Comparison of ENCODE assay signal across 8 cellular contexts in the genomic region with DNA sequence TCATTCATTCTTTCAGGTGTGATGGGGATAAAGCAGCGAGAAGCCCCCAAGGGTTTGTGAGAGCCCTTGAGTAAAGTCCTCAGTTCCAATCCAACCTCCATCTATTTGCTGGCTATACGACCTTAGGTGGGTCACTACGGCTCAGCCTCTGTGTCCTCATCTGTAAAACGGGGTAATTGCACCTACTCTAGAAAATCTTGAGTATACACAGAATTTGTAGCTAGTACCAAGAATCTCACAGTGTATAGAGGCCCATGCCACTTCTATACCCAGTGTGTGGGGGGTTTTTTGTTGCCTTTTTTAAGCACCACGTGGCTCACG. TPM values are rescaled to one million over a fixed set of nuclear protein-coding genes. Genes with fewer than 3 reads are reported as not detected.
DNase-seq lines count a peak whose midpoint lies in the region; ATAC-seq and TF ChIP-seq lines count a peak whose summit lies in the region.

No MANE protein-coding gene starts in this region.

- peak overlapping the region; percentile 80 for H3K9ac ChIP-seq in OCI-LY3 (ENCODE audit: low read length)
- peak overlapping the region; percentile 87 for H3K9ac ChIP-seq in skeletal muscle satellite cell (ENCODE audit: low read depth, low read length)

- peaks cover 16% of the 10 kb centered on the region for H3K36me3 ChIP-seq in OCI-LY3 (replicated peaks; ENCODE audit: low read depth, low read length)
- H3K36me3 ChIP-seq in esophagus squamous epithelium, result peaks cover 0 to 4% (median 3%) of the 10 kb centered on the region in 3 donors
- H3K36me3 ChIP-seq in skeletal muscle satellite cell (ENCODE audit: insufficient read depth, low read length), result peaks cover 1% of the 10 kb centered on the region
- H3K36me3 ChIP-seq in adrenal gland (replicated peaks in 1 of 2), result no peaks in the 10 kb centered on the region

- TF ChIP-seq CTCF in OCI-LY3 (IDR thresholded peaks at IDR 0.05; ENCODE audit: low read depth, low read length), result no peak
- no peak for TF ChIP-seq CTCF in esophagus squamous epithelium (IDR thresholded peaks at IDR 0.05)
- no peak for TF ChIP-seq CTCF in adrenal gland (IDR thresholded peaks at IDR 0.05)

- H2AFZ ChIP-seq in OCI-LY3 (ENCODE audit: low read depth, low read length), result peak overlapping the region; percentile 85

- H3K27me3 ChIP-seq in OCI-LY3 (ENCODE audit: low read depth, low read length) (no peaks in the 10 kb centered on the region), esophagus squamous epithelium (no peaks in the 10 kb centered on the region), skeletal muscle satellite cell (ENCODE audit: control insufficient read depth, insufficient read depth, low read length) (no peaks in the 10 kb centered on the region), adrenal gland (no peaks in the 10 kb centered on the region)

- ATAC-seq in GM19467 (IDR thresholded peaks at IDR 0.05; ENCODE audit: unreplicated experiment), result peak; percentile 14

- intact Hi-C loops in esophagus squamous epithelium (cut with DNase I), result no loop called here
- intact Hi-C loops in adrenal gland (cut with DNase I), result no loop called here

- peaks cover 22% of the 10 kb centered on the region for H3K4me1 ChIP-seq in OCI-LY3 (ENCODE audit: low read length)
- peaks cover 16 to 44% (median 17%) of the 10 kb centered on the region in 3 donors for H3K4me1 ChIP-seq in esophagus squamous epithelium
- H3K4me1 ChIP-seq in skeletal muscle satellite cell (ENCODE audit: control insufficient read depth, insufficient read depth, low read length), result peaks cover 25% of the 10 kb centered on the region
- H3K4me1 ChIP-seq in adrenal gland (replicated peaks in 1 of 2), result peaks cover 0 to 10% of the 10 kb centered on the region in 2 donors

- TF ChIP-seq POLR2A in esophagus squamous epithelium (IDR thresholded peaks at IDR 0.05), result no peak
- TF ChIP-seq POLR2A in adrenal gland (IDR thresholded peaks at IDR 0.05), result no peak

- H3K27ac ChIP-seq in OCI-LY3 (ENCODE audit: low read length) (peak overlapping the region; percentile 55), esophagus squamous epithelium (peak overlapping the region; percentile 84 to 92 (median 90)), adrenal gland (peak overlapping the region in 2 of 5 donors; percentile 66 to 90)

- DNase-seq in esophagus squamous epithelium (lab: John Stamatoyannopoulos, UW) (no peak), hepatic stellate cell (ENCODE audit: low spot score) (no peak), adrenal gland (no peak)
- no peak for DNase-seq in stimulated activated CD8-positive, alpha-beta memory T cell treated with anti-CD3 and anti-CD28 coated beads, Interleukin-4, amount 100 ng/mL, for 48 hours
- DNase-seq in activated CD8-positive, alpha-beta memory T cell treated with anti-CD3 and anti-CD28 coated beads, Interleukin-2, amount 50 U/mL, for 4 hours, result no peak

- H3K4me2 ChIP-seq in OCI-LY3 (ENCODE audit: low read length), result peak overlapping the region; percentile 91
- peak overlapping the region; percentile 81 for H3K4me2 ChIP-seq in skeletal muscle satellite cell (ENCODE audit: low read length)

- no peaks in the 10 kb centered on the region for H3K9me3 ChIP-seq in OCI-LY3 (ENCODE audit: insufficient read depth, low read length)
- no peaks in the 10 kb centered on the region for H3K9me3 ChIP-seq in esophagus squamous epithelium
- no peaks in the 10 kb centered on the region for H3K9me3 ChIP-seq in skeletal muscle satellite cell (replicated peaks; ENCODE audit: low read length)
- H3K9me3 ChIP-seq in adrenal gland (replicated peaks in 1 of 3), result no peaks in the 10 kb centered on the region

- H3K79me2 ChIP-seq in OCI-LY3 (ENCODE audit: low read length), result peaks cover 49% of the 10 kb centered on the region

- H4K20me1 ChIP-seq in OCI-LY3 (ENCODE audit: insufficient read depth, low read length), result peaks cover 16% of the 10 kb centered on the region

- H3K4me3 ChIP-seq in OCI-LY3 (ENCODE audit: low read length), result peak overlapping the region; percentile 81
- peak overlapping the region; percentile 64 to 93 (median 86) for H3K4me3 ChIP-seq in esophagus squamous epithelium
- peak overlapping the region; percentile 92 for H3K4me3 ChIP-seq in skeletal muscle satellite cell (ENCODE audit: low read length)
- peak overlapping the region in 2 of 4 donors; percentile 81 to 95 for H3K4me3 ChIP-seq in adrenal gland

- 10 to 25% methylated on average over 4 to 6 of the region's 6 CpGs for WGBS in esophagus squamous epithelium, 2 donors
- WGBS in adrenal gland, 4 donors, result 23 to 26% (median 23%) methylated on average over 6 of the region's 6 CpGs

RNA-seq across cellular contexts. Expression of gene DNMT1, which starts 0.4 kb away (rescaled TPM):
- total RNA-seq in esophagus squamous epithelium (10 to 100 TPM; 29.5 to 80.6 (median 48.4) TPM), adrenal gland (10 to 100 TPM; 23.6 to 48.2 (median 35.2) TPM)
- 69.7 and 71.2 TPM in 2 replicates for total RNA-seq in skeletal muscle satellite cell (2012; rRNA removed)
- 10 to 100 TPM; 35.5 to 49.7 (median 44.0) TPM for polyA plus RNA-seq in adrenal gland

RNA-seq across cellular contexts. Expression of gene S1PR2, which starts 36.0 kb away (rescaled TPM):
- total RNA-seq in esophagus squamous epithelium (1 to 10 TPM; 1.6 to 6.1 (median 3.3) TPM), adrenal gland (1 to 10 TPM; 2.1 to 9.5 (median 6.6) TPM)
- 13.2 and 18.8 TPM in 2 replicates for total RNA-seq in skeletal muscle satellite cell (2012; rRNA removed)
- polyA plus RNA-seq in adrenal gland, result 1 to 10 TPM; 1.6 to 3.5 (median 3.1) TPM

RNA-seq across cellular contexts. Expression of gene MRPL4, which starts 56.9 kb away (rescaled TPM):
- total RNA-seq in esophagus squamous epithelium (100 to 1,000 TPM in 2 of 4 donors, 10 to 100 TPM in 2; 77.6 to 105 (median 92.6) TPM), adrenal gland (100 to 1,000 TPM in 1 of 8 donors, 10 to 100 TPM in 7; 43.7 to 123 (median 86.0) TPM)
- 74.8 and 81.3 TPM in 2 replicates for total RNA-seq in skeletal muscle satellite cell (2012; rRNA removed)
- polyA plus RNA-seq in adrenal gland, result 10 to 100 TPM; 33.4 to 56.4 (median 43.8) TPM
